23 cellular contexts compared by ENCODE assay signal in genomic region chr1:181675091-181675490, GRCh38.
"Had no signal": no experiment of that assay in that cellular context is flagged by ENCODE, and none has a peak within 500 bp of the region (broad histone marks: within the 10 kb centered on the region; RNA-seq: fewer than 3 reads in every experiment).

No MANE protein-coding gene starts in this region.

- DNase-seq: activated B cell treated with CpG ODN at 0.5 μM for 24 hours; activated CD4-positive, alpha-beta T cell treated with anti-CD3 and anti-CD28 coated beads for 1 hour; activated CD4-positive, alpha-beta T cell treated with anti-CD3 and anti-CD28 coated beads, Interleukin-2, amount 10 ng/mL, durations not matched to agents 24 days and 14 days; activated CD4-positive, alpha-beta T cell treated with anti-CD3 and anti-CD28 coated beads, Interleukin-2, amount 50 U/mL, for 48 hours; activated CD8-positive, alpha-beta memory T cell treated with anti-CD3 and anti-CD28 coated beads, Interleukin-2, amount 10 ng/mL, durations not matched to agents 7 days and 5 days; activated effector memory CD4-positive, alpha-beta T cell treated with anti-CD3 and anti-CD28 coated beads, Interleukin-2, amount 50 U/mL, for 16 hours; activated naive CD4-positive, alpha-beta T cell treated with Interleukin-2 at 50 U/mL for 16 hours; activated naive CD8-positive, alpha-beta T cell treated with anti-CD3 and anti-CD28 coated beads, Interleukin-2, amount 50 U/mL, for 24 hours; activated T-cell treated with anti-CD3 and anti-CD28 coated beads, Interleukin-2, amount 50 U/mL, for 24 hours; amniotic stem cell; brain microvascular endothelial cell; MG63; MV-4-11; NCI-H1417 treated with DMSO at 0.1 percent for 48 hours; NCI-H1694 treated with DMSO at 0.1 percent for 48 hours; NCI-H2029 treated with DMSO at 0.1 percent for 48 hours; Peyer's patch; SHP77 had no signal

- ATAC-seq: activated CD8-positive, alpha-beta memory T cell treated with anti-CD3 and anti-CD28 coated beads, Interleukin-2, amount 10 ng/mL, durations not matched to agents 7 days and 5 days; activated naive CD4-positive, alpha-beta T cell treated with anti-CD3 and anti-CD28 coated beads, Interleukin-2, amount 50 U/mL, for 72 hours; activated naive CD8-positive, alpha-beta T cell treated with anti-CD3 and anti-CD28 coated beads, Interleukin-2, amount 50 U/mL, for 24 hours; SK-N-SH treated with all-trans-retinoic acid at 6 μM for 48 hours had no signal

- H3K27ac ChIP-seq: brain microvascular endothelial cell, cardiac muscle cell, Peyer's patch, RWPE1, SJSA1 had no signal

- H3K4me3 ChIP-seq: cardiac muscle cell, MG63, Peyer's patch, SJSA1 had no signal

- H3K27me3 ChIP-seq: brain microvascular endothelial cell, MG63, Peyer's patch, SJSA1 had no signal
